In genomic region chr1:27368872-27369703, GRCh38 we compare ENCODE assay signal across 8 cellular contexts. TPM values are rescaled to one million over a fixed set of nuclear protein-coding genes. Genes with fewer than 3 reads are reported as not detected.
DNase-seq lines count a peak whose midpoint lies in the region; ATAC-seq and TF ChIP-seq lines count a peak whose summit lies in the region.

No MANE protein-coding gene starts in this region.

- H3K4ac ChIP-seq in neuronal stem cell (ENCODE audit: low read length), result no peak overlapping the region

- H2BK15ac ChIP-seq in neuronal stem cell (ENCODE audit: low read length), result peak overlapping the region; percentile 73

- H4K91ac ChIP-seq in neuronal stem cell (ENCODE audit: low read depth, low read length, poor library complexity), result peak overlapping the region; percentile 57

- no CpG with 5 or more reads among the region's 18 CpGs for WGBS in neuronal stem cell (ENCODE audit: extremely low coverage in 2 of 2, insufficient read length in 2 of 2, insufficient replicate concordance in 1 of 2), 2 donors

- H3K18ac ChIP-seq in neuronal stem cell (ENCODE audit: low read length), result peak overlapping the region; percentile 22

- H3K9me3 Mint-ChIP-seq in CD8-positive, alpha-beta T cell, result no peaks in the 10 kb centered on the region

- H3K4me2 ChIP-seq in neuronal stem cell (ENCODE audit: insufficient read depth, low read length, poor library complexity, severe bottlenecking), result no peak overlapping the region

- H3K27ac Mint-ChIP-seq in CD8-positive, alpha-beta T cell, result no peak overlapping the region

- no peaks in the 10 kb centered on the region for H3K36me3 Mint-ChIP-seq in CD8-positive, alpha-beta T cell

- H3K79me1 ChIP-seq in neuronal stem cell (ENCODE audit: low read depth, low read length), result no peaks in the 10 kb centered on the region

- H2BK12ac ChIP-seq in neuronal stem cell (ENCODE audit: low read length), result peak overlapping the region; percentile 92

- H2AK5ac ChIP-seq in neuronal stem cell (ENCODE audit: low read depth, low read length), result no peak overlapping the region

- no peak overlapping the region for H2BK120ac ChIP-seq in neuronal stem cell (ENCODE audit: low read depth, low read length)

- H3K4me3 ChIP-seq in coronary artery (no peak overlapping the region), neuronal stem cell (ENCODE audit: low read length in 2 of 2) (no peak overlapping the region)
- H3K4me3 ChIP-seq in CD8-positive, alpha-beta T cell (ENCODE audit: low read depth, low read length), result no peak overlapping the region

- H3K9me3 ChIP-seq in neuronal stem cell (replicated peaks in 1 of 2; ENCODE audit: control insufficient read depth in 2 of 2, insufficient read depth in 1 of 2, low read depth in 1 of 2, low read length in 2 of 2), result no peaks in the 10 kb centered on the region
- H3K9me3 ChIP-seq in CD8-positive, alpha-beta T cell (ENCODE audit: low read length), result no peaks in the 10 kb centered on the region

- peak overlapping the region; percentile 72 for H3K14ac ChIP-seq in neuronal stem cell (ENCODE audit: low read length)

- no peak overlapping the region for H2BK5ac ChIP-seq in neuronal stem cell (ENCODE audit: low read length)

- intact Hi-C loops in CD8-positive, alpha-beta T cell (cut with DNase I, micrococcal nuclease), result no loop called here

- H3K4me1 Mint-ChIP-seq in CD8-positive, alpha-beta T cell (ENCODE audit: low read depth), result peaks cover 29% of the 10 kb centered on the region

- no peak overlapping the region for H3K4me3 Mint-ChIP-seq in CD8-positive, alpha-beta T cell

- no peaks in the 10 kb centered on the region for H3K27me3 Mint-ChIP-seq in CD8-positive, alpha-beta T cell (ENCODE audit: low read depth)

- no peak overlapping the region for H3K9ac ChIP-seq in neuronal stem cell (ENCODE audit: low read depth, low read length, poor library complexity)

- peaks cover 18 to 19% of the 10 kb centered on the region in 2 donors for H3K4me1 ChIP-seq in neuronal stem cell (ENCODE audit: control insufficient read depth in 2 of 2, insufficient read depth in 1 of 2, low read depth in 1 of 2, low read length in 2 of 2)
- peaks cover 17% of the 10 kb centered on the region for H3K4me1 ChIP-seq in CD8-positive, alpha-beta T cell (ENCODE audit: insufficient read depth, low read length)

- H4K8ac ChIP-seq in neuronal stem cell (ENCODE audit: low read depth, low read length), result no peak overlapping the region

- peaks cover 0 to 14% (median 0%) of the 10 kb centered on the region in 3 experiments for H3K27me3 ChIP-seq in neuronal stem cell (ENCODE audit: control insufficient read depth in 3 of 3, insufficient read depth in 3 of 3, low read depth in 1 of 3, low read length in 3 of 3)
- no peaks in the 10 kb centered on the region for H3K27me3 ChIP-seq in CD8-positive, alpha-beta T cell (ENCODE audit: insufficient read depth, low read length)

- no peak for ATAC-seq in CD8-positive, alpha-beta T cell
- no peak for ATAC-seq in GM21529 (IDR thresholded peaks at IDR 0.05; ENCODE audit: unreplicated experiment)

- H3K27ac ChIP-seq in coronary artery (peak overlapping the region; percentile 14 to 33), neuronal stem cell (replicated peaks; ENCODE audit: low read length) (no peak overlapping the region)
- no peak overlapping the region for H3K27ac ChIP-seq in CD8-positive, alpha-beta T cell (ENCODE audit: low read depth, low read length)

- TF ChIP-seq CTCF in coronary artery (IDR thresholded peaks at IDR 0.05), result no peak
- TF ChIP-seq CTCF in CD8-positive, alpha-beta T cell (IDR thresholded peaks at IDR 0.05), result no peak

- H3K23ac ChIP-seq in neuronal stem cell (ENCODE audit: low read depth, low read length, poor library complexity), result peak overlapping the region; percentile 13

- no peaks in the 10 kb centered on the region for H3K36me3 ChIP-seq in neuronal stem cell (replicated peaks in 1 of 2; ENCODE audit: control insufficient read depth in 2 of 2, insufficient read depth in 2 of 2, low read length in 2 of 2)
- no peaks in the 10 kb centered on the region for H3K36me3 ChIP-seq in CD8-positive, alpha-beta T cell (ENCODE audit: insufficient read depth, low read length)

- no peak overlapping the region for H2AFZ ChIP-seq in neuronal stem cell (ENCODE audit: low read length)

- DNase-seq in DMS53 (lab: John Stamatoyannopoulos, UW) (peak; percentile 45), LHCN-M2 (ENCODE audit: low read depth) (peak; percentile 40), coronary artery (ENCODE audit: low spot score) (no peak), neuronal stem cell (ENCODE audit: low spot score) (no peak), LoVo (ENCODE audit: low spot score) (no peak), hippocampal formation (lab: John Stamatoyannopoulos, UW) (no peak)
- DNase-seq in CD8-positive, alpha-beta T cell, result no peak

- CTCF ChIA-PET in CD8-positive, alpha-beta T cell (lab: Charles Lee), result interaction anchor here (0.8 to 3.9 kb wide), 5 partner anchors 12 to 37 kb away, joined by 3 to 26 read pairs (median 5); partner anchors contain the start of gene CD164L2

- POLR2A ChIA-PET in CD8-positive, alpha-beta T cell (lab: Charles Lee), result interaction anchor here (1.2 kb wide), 1 partner anchor 12 kb away, joined by 3 read pairs; no protein-coding TSS in a partner anchor

RNA-seq across cellular contexts. Expression of gene MAP3K6, which starts 2.3 kb away (rescaled TPM):
- total RNA-seq in LHCN-M2 (2014; rRNA removed), result 36.9 and 37.0 TPM in 2 replicates
- polyA plus RNA-seq in LHCN-M2 (2012), result 43.6 TPM
- 8.4 TPM for polyA plus RNA-seq in neuronal stem cell (2013, experiment 1 of 2)
- 8.3 TPM for polyA plus RNA-seq in neuronal stem cell (2013, experiment 2 of 2)
- 10 to 100 TPM; 17.5 to 19.9 TPM for total RNA-seq in CD8-positive, alpha-beta T cell

RNA-seq across cellular contexts. Expression of gene FCN3, which starts 5.5 kb away (rescaled TPM):
- not detected in 2 replicates for total RNA-seq in LHCN-M2 (2014; rRNA removed)
- 0.18 TPM for polyA plus RNA-seq in LHCN-M2 (2012)
- polyA plus RNA-seq in neuronal stem cell (2013, experiment 1 of 2), result not detected
- not detected for polyA plus RNA-seq in neuronal stem cell (2013, experiment 2 of 2)
- total RNA-seq in CD8-positive, alpha-beta T cell, result not detected

RNA-seq across cellular contexts. Expression of gene CD164L2, which starts 14.0 kb away (rescaled TPM):
- not detected in 2 replicates for total RNA-seq in LHCN-M2 (2014; rRNA removed)
- not detected for polyA plus RNA-seq in LHCN-M2 (2012)
- polyA plus RNA-seq in neuronal stem cell (2013, experiment 1 of 2), result 0.07 TPM
- polyA plus RNA-seq in neuronal stem cell (2013, experiment 2 of 2), result 0.10 TPM
- not detected for total RNA-seq in CD8-positive, alpha-beta T cell

RNA-seq across cellular contexts. Expression of gene GPR3, which starts 23.3 kb away (rescaled TPM):
- total RNA-seq in LHCN-M2 (2014; rRNA removed), result 8.1 and 8.7 TPM in 2 replicates
- 2.3 TPM for polyA plus RNA-seq in LHCN-M2 (2012)
- polyA plus RNA-seq in neuronal stem cell (2013, experiment 1 of 2), result 7.5 TPM
- 7.8 TPM for polyA plus RNA-seq in neuronal stem cell (2013, experiment 2 of 2)
- 1 to 10 TPM in 1 of 2 experiments, not detected in 1; 1.1 TPM for total RNA-seq in CD8-positive, alpha-beta T cell

RNA-seq across cellular contexts. Expression of gene SYTL1, which starts 27.3 kb away (rescaled TPM):
- 0.63 TPM in 1 of 2 replicates, not detected in the other for total RNA-seq in LHCN-M2 (2014; rRNA removed)
- 0.17 TPM for polyA plus RNA-seq in LHCN-M2 (2012)
- polyA plus RNA-seq in neuronal stem cell (2013, experiment 1 of 2), result 8.5 TPM
- 8.0 TPM for polyA plus RNA-seq in neuronal stem cell (2013, experiment 2 of 2)
- total RNA-seq in CD8-positive, alpha-beta T cell, result 100 to 1,000 TPM; 103 to 113 TPM

Comparison
In these comparisons a context has a peak if more than half of its experiments do, and no peak if none do; other contexts are left out.
1. DNase-seq: peak in DMS53 (single experiment) and LHCN-M2 (single experiment); none in coronary artery (single experiment), neuronal stem cell (single experiment), CD8-positive, alpha-beta T cell (0 of 7), LoVo (single experiment) and hippocampal formation (0 of 2).
2. H3K27ac ChIP-seq: peak in coronary artery (2 of 2); none in neuronal stem cell (single experiment) and CD8-positive, alpha-beta T cell (single experiment).